In the genomic region with DNA sequence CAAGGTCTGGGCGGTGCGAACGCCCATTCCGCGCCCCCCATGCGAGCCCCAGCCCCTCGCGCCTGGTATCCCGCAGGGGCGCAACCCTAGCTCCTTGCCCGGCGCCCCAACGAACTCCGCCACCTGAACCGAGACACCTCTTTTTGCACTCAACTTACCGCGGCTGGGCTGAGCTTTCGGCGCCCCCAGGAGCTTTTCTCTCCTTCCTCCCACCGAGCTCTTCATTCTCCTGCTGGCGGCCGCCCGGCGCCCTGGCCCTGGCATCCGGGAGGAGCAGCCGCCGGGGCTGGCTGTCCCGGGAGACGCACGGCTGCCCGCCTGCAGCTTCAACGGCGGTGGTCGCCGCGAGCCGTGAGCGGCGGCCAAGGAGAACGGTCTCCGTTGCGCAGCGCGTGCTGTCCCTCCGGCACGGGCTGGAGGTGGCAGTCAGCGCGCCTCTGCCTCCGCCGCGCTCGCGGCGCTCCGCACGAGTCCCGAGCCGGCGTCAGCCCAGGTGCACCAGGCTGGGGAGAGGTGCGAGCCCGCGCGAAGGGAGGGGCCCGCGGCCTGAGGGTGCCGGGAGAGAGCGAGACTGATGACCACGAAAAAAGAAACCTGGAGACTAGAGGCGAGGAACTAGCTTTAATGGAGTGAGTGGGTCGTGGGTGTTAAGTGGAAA, we compare ENCODE assay signal across 10 cellular contexts.
A peak's percentile ranks its signal among the peaks of the same experiment; 100 is the strongest.
DNase-seq lines count a peak whose midpoint lies in the region; ATAC-seq and TF ChIP-seq lines count a peak whose summit lies in the region.
"Had no signal": no experiment of that assay in that cellular context is flagged by ENCODE, and none has a peak within 500 bp of the region (broad histone marks: within the 10 kb centered on the region; RNA-seq: fewer than 3 reads in every experiment).

No MANE protein-coding gene starts in this region.

- peaks cover 16% of the 10 kb centered on the region for H3K27me3 ChIP-seq in WERI-Rb-1 (ENCODE audit: insufficient read depth, low read depth, severe bottlenecking)
- peaks cover 0 to 52% (median 35%) of the 10 kb centered on the region in 7 donors for H3K27me3 ChIP-seq in heart right ventricle
- H3K27me3 ChIP-seq in psoas muscle (ENCODE audit: insufficient read depth in 3 of 3, low read length in 2 of 3) = peaks cover 3 to 38% (median 3%) of the 10 kb centered on the region in 3 donors

- peak; percentile 9 for DNase-seq in GM10248 (ENCODE audit: extremely low spot score)
- DNase-seq in WERI-Rb-1 = peak; percentile 25
- DNase-seq in heart right ventricle = peak in 1 of 2 donors; percentile 12
- DNase-seq in psoas muscle = peak in 1 of 2 donors; percentile 44
- DNase-seq in EL = no peak
- DNase-seq in T1000 (lab: John Stamatoyannopoulos, UW) = no peak
- DNase-seq in SW 1271 (lab: John Stamatoyannopoulos, UW) = no peak

- WGBS in heart right ventricle, 2 donors = 1 to 2% methylated on average over 70 of the region's 70 CpGs
- WGBS in psoas muscle, 3 donors = 1% methylated on average over 62 to 70 of the region's 70 CpGs

- H3K4me1 ChIP-seq in heart right ventricle (peaks cover 0 to 11% (median 0%) of the 10 kb centered on the region in 9 donors), psoas muscle (no peaks in the 10 kb centered on the region)

- H3K9me3 ChIP-seq in WERI-Rb-1 (ENCODE audit: severe bottlenecking) (no peaks in the 10 kb centered on the region), heart right ventricle (no peaks in the 10 kb centered on the region), psoas muscle (no peaks in the 10 kb centered on the region)

- H3K27ac ChIP-seq in WERI-Rb-1 = no peak overlapping the region
- H3K27ac ChIP-seq in heart right ventricle = no peak overlapping the region
- H3K27ac ChIP-seq in psoas muscle = no peak overlapping the region
- H3K27ac ChIP-seq: SK-N-MC had no signal

- POLR2A ChIA-PET in GM10248 (lab: Yijun Ruan, JAX) = no interaction called here

- H3K4me3 ChIP-seq in WERI-Rb-1 (ENCODE audit: low read depth, low read length) = peak overlapping the region; percentile 23
- peak overlapping the region in 9 of 10 donors; percentile 24 to 50 (median 41) for H3K4me3 ChIP-seq in heart right ventricle
- peak overlapping the region; percentile 59 for H3K4me3 ChIP-seq in psoas muscle
- H3K4me3 ChIP-seq: K562, SK-N-MC had no signal

- intact Hi-C loops in heart right ventricle (cut with DNase I) = no loop called here
- intact Hi-C loops in psoas muscle (cut with DNase I) = no loop called here

- no peaks in the 10 kb centered on the region for H3K36me3 ChIP-seq in WERI-Rb-1
- H3K36me3 ChIP-seq in heart right ventricle = no peaks in the 10 kb centered on the region
- no peaks in the 10 kb centered on the region for H3K36me3 ChIP-seq in psoas muscle (ENCODE audit: insufficient read depth in 1 of 2, low read depth in 1 of 2)

- CTCF ChIA-PET in GM10248 (lab: Yijun Ruan, JAX) = interaction anchor here (0.9 to 1.7 kb wide), 2 partner anchors 13 kb away, joined by 3 to 4 read pairs; no protein-coding TSS in a partner anchor

- TF ChIP-seq CTCF in GM10248 (IDR thresholded peaks at IDR 0.05; ENCODE audit: control extremely low read depth, extremely low read depth, low read depth, missing control alignments) (no peak), WERI-Rb-1 (IDR thresholded peaks at IDR 0.05; ENCODE audit: low read depth, low read length) (no peak), heart right ventricle (IDR thresholded peaks at IDR 0.05) (no peak), psoas muscle (IDR thresholded peaks at IDR 0.05) (no peak)

- ATAC-seq in heart right ventricle = peak in 2 of 8 donors; percentile 25 to 35
- peak in 2 of 4 donors; percentile 32 to 35 for ATAC-seq in psoas muscle
- no peak for ATAC-seq in HG02588 (IDR thresholded peaks at IDR 0.05; ENCODE audit: unreplicated experiment)
- ATAC-seq: K562 had no signal

Comparison
In these comparisons a context has a peak if more than half of its experiments do, and no peak if none do; other contexts are left out.
1. DNase-seq: peak in GM10248 (single experiment) and WERI-Rb-1 (single experiment); none in EL (single experiment), T1000 (single experiment) and SW 1271 (0 of 2).
2. Peak in every context shown above with its lines, with median percentiles within 50 percentile points of each other: H3K4me3 ChIP-seq.